19 cellular contexts compared by ENCODE assay signal in genomic region chr18:40695526-40695925, GRCh38.
DNase-seq lines count a peak whose midpoint lies in the region; ATAC-seq and TF ChIP-seq lines count a peak whose summit lies in the region.
"Had no signal": no experiment of that assay in that cellular context is flagged by ENCODE, and none has a peak within 500 bp of the region (broad histone marks: within the 10 kb centered on the region; RNA-seq: fewer than 3 reads in every experiment).

No MANE protein-coding gene starts in this region.

- no peaks in the 10 kb centered on the region for H3K36me3 Mint-ChIP-seq in memory B cell
- H3K36me3 Mint-ChIP-seq: CD4-positive, alpha-beta memory T cell had no signal

- no peaks in the 10 kb centered on the region for H3K9me3 ChIP-seq in cardiac muscle cell (ENCODE audit: low read depth)
- H3K9me3 ChIP-seq in MM.1S (replicated peaks; ENCODE audit: insufficient read depth, low read length), result no peaks in the 10 kb centered on the region
- H3K9me3 ChIP-seq: A549 had no signal

- no peaks in the 10 kb centered on the region for H3K4me1 Mint-ChIP-seq in memory B cell
- H3K4me1 Mint-ChIP-seq: CD4-positive, alpha-beta memory T cell; GM23338; H9 had no signal

- no peaks in the 10 kb centered on the region for H3K79me2 ChIP-seq in MM.1S (ENCODE audit: low read length)

- H4K20me1 ChIP-seq in MM.1S (ENCODE audit: insufficient read depth, low read length), result no peaks in the 10 kb centered on the region

- TF ChIP-seq CTCF in cardiac muscle cell (IDR thresholded peaks at IDR 0.05; ENCODE audit: low read depth, low read length) (no peak), MM.1S (IDR thresholded peaks at IDR 0.05; ENCODE audit: low read length) (no peak)

- H3K9ac ChIP-seq in MM.1S (ENCODE audit: low read length), result no peak overlapping the region

- H3K4me3 Mint-ChIP-seq in memory B cell, result peak overlapping the region; percentile 18
- H3K4me3 Mint-ChIP-seq: CD4-positive, alpha-beta memory T cell; GM23338; H9 had no signal

- DNase-seq in cardiac muscle cell (ENCODE audit: low read depth in 1 of 2, low spot score in 1 of 2) (no peak), left cardiac atrium (no peak), MM.1S (peak; percentile 56), memory B cell (ENCODE audit: low spot score in 2 of 2) (no peak), NCI-H187 treated with DMSO at 0.1 percent for 48 hours (lab: John Stamatoyannopoulos, UW) (no peak), NCI-H82 (lab: John Stamatoyannopoulos, UW) (no peak)
- DNase-seq: 8988T; C1 segment of cervical spinal cord; Calu3; CD4-positive, alpha-beta memory T cell; COR-L47; DMS53; DMS79 treated with DMSO at 0.1 percent for 48 hours; GF-D8; H9 had no signal

- ATAC-seq in left cardiac atrium, result no peak
- peak; percentile 47 for ATAC-seq in memory B cell (ENCODE audit: low read depth)
- ATAC-seq in GM18502 (IDR thresholded peaks at IDR 0.05; ENCODE audit: poor library complexity, unreplicated experiment), result no peak
- ATAC-seq: A549, GM23338, HCT116 had no signal

- peak overlapping the region; percentile 9; the same call in 1 of the 2 replicates for H3K4me2 ChIP-seq in MM.1S (ENCODE audit: low read depth, low read length)
- H3K4me2 ChIP-seq: A549, GM23338 had no signal

- H2AFZ ChIP-seq in MM.1S (ENCODE audit: low read length), result no peak overlapping the region
- H2AFZ ChIP-seq: GM23338 had no signal

- H3K9me2 ChIP-seq in MM.1S (replicated peaks; ENCODE audit: insufficient read depth, low read length), result no peaks in the 10 kb centered on the region

- H3K27me3 ChIP-seq in cardiac muscle cell, result no peaks in the 10 kb centered on the region
- no peaks in the 10 kb centered on the region for H3K27me3 ChIP-seq in MM.1S (replicated peaks; ENCODE audit: insufficient read depth, low read length)

- no peak overlapping the region for H3K4me3 ChIP-seq in cardiac muscle cell
- H3K4me3 ChIP-seq in MM.1S (ENCODE audit: low read length), result no peak overlapping the region
- H3K4me3 ChIP-seq: A549, GM23338 had no signal

- intact Hi-C loops in left cardiac atrium (cut with DNase I), result no loop called here

- no peaks in the 10 kb centered on the region for H3K27me3 Mint-ChIP-seq in memory B cell
- H3K27me3 Mint-ChIP-seq: CD4-positive, alpha-beta memory T cell had no signal

- H3K27ac ChIP-seq in cardiac muscle cell (peak overlapping the region; percentile 31), MM.1S (ENCODE audit: low read length) (no peak overlapping the region)
- H3K27ac ChIP-seq: A549 had no signal

- H3K4me1 ChIP-seq in cardiac muscle cell (ENCODE audit: low read depth), result peaks cover 6% of the 10 kb centered on the region
- 0 out of 2 replicates have a peak, but pooled peaks cover 10% of the 10 kb centered on the region for H3K4me1 ChIP-seq in MM.1S (ENCODE audit: low read length)
- H3K4me1 ChIP-seq: A549 had no signal

- H3K36me3 ChIP-seq in cardiac muscle cell (no peaks in the 10 kb centered on the region), MM.1S (replicated peaks; ENCODE audit: insufficient read depth, low read length) (no peaks in the 10 kb centered on the region)

- H3F3A ChIP-seq in MM.1S (ENCODE audit: insufficient read depth, low read length), result no peaks in the 10 kb centered on the region

- no peak overlapping the region for H3K27ac Mint-ChIP-seq in memory B cell
- H3K27ac Mint-ChIP-seq: CD4-positive, alpha-beta memory T cell; GM23338; H9 had no signal

- peaks cover 6% of the 10 kb centered on the region for H3K9me3 Mint-ChIP-seq in memory B cell
